Comparison of ENCODE assay signal across 21 cellular contexts in the genomic region with DNA sequence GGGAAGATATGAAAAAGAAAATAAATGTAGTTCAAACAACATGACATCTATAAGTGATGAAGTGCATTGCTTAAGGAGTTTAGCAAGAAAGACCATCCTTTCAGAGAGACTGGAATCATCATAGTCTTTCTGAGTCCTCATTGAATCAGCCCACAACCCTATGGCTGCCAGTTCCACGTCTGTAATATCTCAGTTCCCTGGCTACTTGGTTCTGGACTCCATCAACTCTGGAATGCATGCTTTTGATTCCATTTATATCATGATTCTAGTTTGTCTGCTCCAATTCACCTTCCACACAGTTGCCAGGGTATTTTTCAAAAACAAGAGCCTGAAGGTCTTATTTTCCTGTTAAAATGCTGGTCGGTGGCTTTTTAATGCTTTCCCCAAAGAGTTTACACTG.
DNase-seq lines count a peak whose midpoint lies in the region; ATAC-seq and TF ChIP-seq lines count a peak whose summit lies in the region.
"Had no signal": no experiment of that assay in that cellular context is flagged by ENCODE, and none has a peak within 500 bp of the region (broad histone marks: within the 10 kb centered on the region; RNA-seq: fewer than 3 reads in every experiment).

No MANE protein-coding gene starts in this region.

- H3K4me2 ChIP-seq in GM23338 = no peak overlapping the region
- H3K4me2 ChIP-seq: A549, KMS-11 had no signal

- DNase-seq in activated T-cell treated with anti-CD3 and anti-CD28 coated beads, Interleukin-2, amount 50 U/mL, for 24 hours = no peak
- no peak for DNase-seq in activated T-cell treated with anti-CD3 and anti-CD28 coated beads, Interleukin-2, amount 50 U/mL, for 1 hour
- DNase-seq in GM23338 (ENCODE audit: low spot score) (no peak), NCI-H2029 (lab: John Stamatoyannopoulos, UW) (no peak), NCI-H1930 (lab: John Stamatoyannopoulos, UW) (no peak)
- DNase-seq: AML-193; CD4-positive, alpha-beta T cell; DMS53; MM.1S; NCI-H2081; NCI-H2227 treated with DMSO at 0.1 percent for 48 hours; NCI-H526 treated with DMSO at 0.1 percent for 48 hours; Right ventricle myocardium superior; RPMI8226 had no signal

- ATAC-seq in GM23338 = no peak
- ATAC-seq in activated T-helper 17 cell treated with anti-CD3 and anti-CD28 coated beads, Interleukin-2, amount 50 U/mL, for 72 hours (replicated peaks) = no peak
- ATAC-seq: A549 had no signal

- no peaks in the 10 kb centered on the region for H4K20me1 ChIP-seq in GM23338 (replicated peaks; ENCODE audit: insufficient read depth)
- H4K20me1 ChIP-seq: BLaER1 treated with 17β-estradiol and CSF1 and Interleukin-3, amounts not matched to agents 10 nM and 100 nM had no signal

- no peaks in the 10 kb centered on the region for H3K36me3 Mint-ChIP-seq in activated T-cell treated with anti-CD3 and anti-CD28 coated beads, Interleukin-2, amount 50 U/mL, for 24 hours (ENCODE audit: low read depth)
- H3K36me3 Mint-ChIP-seq in GM23338 (ENCODE audit: low read depth) = no peaks in the 10 kb centered on the region
- H3K36me3 Mint-ChIP-seq in activated T-helper 17 cell treated with anti-CD3 and anti-CD28 coated beads, Interleukin-2, amount 50 U/mL, for 72 hours (ENCODE audit: low read depth) = no peaks in the 10 kb centered on the region
- H3K36me3 Mint-ChIP-seq: IgD-negative memory B cell had no signal

- no peak overlapping the region for H2AFZ ChIP-seq in GM23338

- H3K27me3 Mint-ChIP-seq in activated T-cell treated with anti-CD3 and anti-CD28 coated beads, Interleukin-2, amount 50 U/mL, for 24 hours = peaks cover 14% of the 10 kb centered on the region
- H3K27me3 Mint-ChIP-seq in GM23338 (ENCODE audit: insufficient read depth, low read depth, poor library complexity) = no peaks in the 10 kb centered on the region
- peaks cover 16% of the 10 kb centered on the region for H3K27me3 Mint-ChIP-seq in activated T-helper 17 cell treated with anti-CD3 and anti-CD28 coated beads, Interleukin-2, amount 50 U/mL, for 72 hours
- H3K27me3 Mint-ChIP-seq: CD4-positive, alpha-beta T cell had no signal

- H3K9ac ChIP-seq in rectal smooth muscle tissue (ENCODE audit: low read length) = no peak overlapping the region
- H3K9ac ChIP-seq: BLaER1 treated with 17β-estradiol and CSF1 and Interleukin-3, amounts not matched to agents 10 nM and 100 nM; KMS-11 had no signal

- peak overlapping the region; percentile 58 for H3K27ac Mint-ChIP-seq in activated T-cell treated with anti-CD3 and anti-CD28 coated beads, Interleukin-2, amount 50 U/mL, for 24 hours
- H3K27ac Mint-ChIP-seq in GM23338 = 0 out of 2 replicates have a peak overlapping the region, but pooled peaks have one; percentile 33
- H3K27ac Mint-ChIP-seq in activated T-helper 17 cell treated with anti-CD3 and anti-CD28 coated beads, Interleukin-2, amount 50 U/mL, for 72 hours = peak overlapping the region; percentile 84
- H3K27ac Mint-ChIP-seq: CD4-positive, alpha-beta T cell; IgD-negative memory B cell had no signal

- H3K27ac ChIP-seq in GM23338 (ENCODE audit: low read depth) (no peak overlapping the region), rectal smooth muscle tissue (ENCODE audit: low read depth, low read length) (peak overlapping the region; percentile 3)
- H3K27ac ChIP-seq: A549; BLaER1 treated with 17β-estradiol and CSF1 and Interleukin-3, amounts not matched to agents 10 nM and 100 nM; HL-60; KMS-11 had no signal

- peaks cover 74% of the 10 kb centered on the region for H3K4me1 Mint-ChIP-seq in activated T-cell treated with anti-CD3 and anti-CD28 coated beads, Interleukin-2, amount 50 U/mL, for 24 hours (ENCODE audit: low read depth)
- no peaks in the 10 kb centered on the region for H3K4me1 Mint-ChIP-seq in GM23338
- H3K4me1 Mint-ChIP-seq in activated T-helper 17 cell treated with anti-CD3 and anti-CD28 coated beads, Interleukin-2, amount 50 U/mL, for 72 hours = peaks cover 11% of the 10 kb centered on the region

- no peaks in the 10 kb centered on the region for H3K79me2 ChIP-seq in GM23338 (replicated peaks; ENCODE audit: insufficient read depth)

- no peak for TF ChIP-seq CTCF in GM23338 (conservative IDR thresholded peaks at IDR 0.05; ENCODE audit: low read depth in 2 of 2)

- no peaks in the 10 kb centered on the region for H3F3A ChIP-seq in GM23338 (replicated peaks; ENCODE audit: low read depth)

- H3K9me3 Mint-ChIP-seq in activated T-cell treated with anti-CD3 and anti-CD28 coated beads, Interleukin-2, amount 50 U/mL, for 24 hours = no peaks in the 10 kb centered on the region
- H3K9me3 Mint-ChIP-seq in GM23338 = no peaks in the 10 kb centered on the region
- H3K9me3 Mint-ChIP-seq in activated T-helper 17 cell treated with anti-CD3 and anti-CD28 coated beads, Interleukin-2, amount 50 U/mL, for 72 hours = no peaks in the 10 kb centered on the region
- H3K9me3 Mint-ChIP-seq: CD4-positive, alpha-beta T cell; IgD-negative memory B cell had no signal

- H3K9me2 ChIP-seq in GM23338 (ENCODE audit: insufficient read depth) = no peaks in the 10 kb centered on the region; the same call in 1 of the 2 replicates

- H3K36me3 ChIP-seq in GM23338 (ENCODE audit: insufficient read depth) (no peaks in the 10 kb centered on the region), rectal smooth muscle tissue (ENCODE audit: control insufficient read depth, insufficient read depth, low read length) (no peaks in the 10 kb centered on the region)
- H3K36me3 ChIP-seq: BLaER1 treated with 17β-estradiol and CSF1 and Interleukin-3, amounts not matched to agents 10 nM and 100 nM had no signal

- H3K4me3 ChIP-seq in GM23338 (no peak overlapping the region), rectal smooth muscle tissue (ENCODE audit: low read length) (no peak overlapping the region)
- H3K4me3 ChIP-seq: A549; BLaER1 treated with 17β-estradiol and CSF1 and Interleukin-3, amounts not matched to agents 10 nM and 100 nM had no signal

- H3K4me1 ChIP-seq in GM23338 (ENCODE audit: insufficient read depth) (no peaks in the 10 kb centered on the region), rectal smooth muscle tissue (ENCODE audit: control insufficient read depth, insufficient read depth, low read length) (peaks cover 14% of the 10 kb centered on the region)

- H3K4me3 Mint-ChIP-seq in activated T-cell treated with anti-CD3 and anti-CD28 coated beads, Interleukin-2, amount 50 U/mL, for 24 hours = no peak overlapping the region
- no peak overlapping the region for H3K4me3 Mint-ChIP-seq in GM23338
- H3K4me3 Mint-ChIP-seq in activated T-helper 17 cell treated with anti-CD3 and anti-CD28 coated beads, Interleukin-2, amount 50 U/mL, for 72 hours = peak overlapping the region; percentile 8
- H3K4me3 Mint-ChIP-seq: CD4-positive, alpha-beta T cell; IgD-negative memory B cell had no signal

- no peaks in the 10 kb centered on the region for H3K27me3 ChIP-seq in GM23338 (ENCODE audit: insufficient read depth)
- H3K27me3 ChIP-seq in rectal smooth muscle tissue (ENCODE audit: control insufficient read depth, insufficient read depth, low read length) = no peaks in the 10 kb centered on the region
- H3K27me3 ChIP-seq: BLaER1 treated with 17β-estradiol and CSF1 and Interleukin-3, amounts not matched to agents 10 nM and 100 nM had no signal

TF ChIP-seq in GM23338, 12 proteins besides CTCF, POLR2A, EP300 and RAD21:
- TF ChIP-seq EZH2phosphoT487 (IDR thresholded peaks at IDR 0.05; ENCODE audit: unreplicated experiment) (no peak), EZH2 (IDR thresholded peaks at IDR 0.05; ENCODE audit: low read depth, unreplicated experiment) (no peak)

Comparison
In these comparisons a context has a peak if more than half of its experiments do, and no peak if none do; other contexts are left out.
1. H3K27ac Mint-ChIP-seq: peak in every context shown above with its lines; median percentile 84 in activated T-helper 17 cell treated with anti-CD3 and anti-CD28 coated beads, Interleukin-2, amount 50 U/mL, for 72 hours; 58 in activated T-cell treated with anti-CD3 and anti-CD28 coated beads, Interleukin-2, amount 50 U/mL, for 24 hours; 33 in GM23338.